ENCODE assay signal across 15 cellular contexts in genomic region chr14:101500681-101501080, GRCh38.
DNase-seq lines count a peak whose midpoint lies in the region; ATAC-seq and TF ChIP-seq lines count a peak whose summit lies in the region.
"Had no signal": no experiment of that assay in that cellular context is flagged by ENCODE, and none has a peak within 500 bp of the region (broad histone marks: within the 10 kb centered on the region; RNA-seq: fewer than 3 reads in every experiment).

No MANE protein-coding gene starts in this region.

- POLR2A ChIA-PET in activated B cell treated with CpG ODN at 0.5 μM for 24 hours (lab: Charles Lee): no interaction called here

- H3K4me3 Mint-ChIP-seq in activated naive CD4-positive, alpha-beta T cell treated with anti-CD3 and anti-CD28 coated beads, Interleukin-2, amount 10 ng/mL, durations not matched to agents 7 days and 5 days: no peak overlapping the region
- no peak overlapping the region for H3K4me3 Mint-ChIP-seq in activated naive CD4-positive, alpha-beta T cell treated with anti-CD3 and anti-CD28 coated beads for 36 hours
- H3K4me3 Mint-ChIP-seq in activated B cell treated with CpG ODN at 0.5 μM for 24 hours (no peak overlapping the region), endothelial cell (ENCODE audit: unreplicated experiment) (no peak overlapping the region)
- H3K4me3 Mint-ChIP-seq: B cell had no signal

- H3K9me3 Mint-ChIP-seq in activated naive CD4-positive, alpha-beta T cell treated with anti-CD3 and anti-CD28 coated beads, Interleukin-2, amount 10 ng/mL, durations not matched to agents 7 days and 5 days: no peaks in the 10 kb centered on the region
- H3K9me3 Mint-ChIP-seq in activated naive CD4-positive, alpha-beta T cell treated with anti-CD3 and anti-CD28 coated beads for 36 hours: no peaks in the 10 kb centered on the region
- H3K9me3 Mint-ChIP-seq in activated B cell treated with CpG ODN at 0.5 μM for 24 hours (no peaks in the 10 kb centered on the region), endothelial cell (ENCODE audit: unreplicated experiment) (no peaks in the 10 kb centered on the region)

- H3K27ac Mint-ChIP-seq in activated naive CD4-positive, alpha-beta T cell treated with anti-CD3 and anti-CD28 coated beads, Interleukin-2, amount 10 ng/mL, durations not matched to agents 7 days and 5 days: no peak overlapping the region
- no peak overlapping the region for H3K27ac Mint-ChIP-seq in activated naive CD4-positive, alpha-beta T cell treated with anti-CD3 and anti-CD28 coated beads for 36 hours
- H3K27ac Mint-ChIP-seq in activated B cell treated with CpG ODN at 0.5 μM for 24 hours (no peak overlapping the region), endothelial cell (ENCODE audit: unreplicated experiment) (no peak overlapping the region)
- H3K27ac Mint-ChIP-seq: B cell had no signal

- peak; percentile 8 for DNase-seq in activated naive CD4-positive, alpha-beta T cell treated with anti-CD3 and anti-CD28 coated beads, Interleukin-2, amount 10 ng/mL, durations not matched to agents 7 days and 5 days
- DNase-seq in activated naive CD4-positive, alpha-beta T cell treated with anti-CD3 and anti-CD28 coated beads for 36 hours: no peak
- peak; percentile 6 for DNase-seq in activated B cell treated with CpG ODN at 0.5 μM for 24 hours
- DNase-seq in left lung: peak; percentile 19 to 23
- DNase-seq in spleen: peak; percentile 39
- no peak for DNase-seq in endothelial cell (ENCODE audit: low spot score)
- no peak for DNase-seq in NCI-H2081 (lab: John Stamatoyannopoulos, UW)
- no peak for DNase-seq in HT-29 (ENCODE audit: low spot score)
- DNase-seq: 8988T, HCEC 1CT, KBM-7, NCI-H1105, NCI-H1694, SHP77 treated with DMSO at 0.1 percent for 48 hours had no signal

- TF ChIP-seq CTCF in activated B cell treated with CpG ODN at 0.5 μM for 24 hours (IDR thresholded peaks at IDR 0.05): no peak
- no peak for TF ChIP-seq CTCF in left lung (IDR thresholded peaks at IDR 0.05)
- no peak for TF ChIP-seq CTCF in spleen (IDR thresholded peaks at IDR 0.05 in 8 of 11, conservative IDR thresholded peaks at IDR 0.05 in 3 of 11)
- no peak for TF ChIP-seq CTCF in endothelial cell (IDR thresholded peaks at IDR 0.05; ENCODE audit: unreplicated experiment)

- WGBS in spleen, 5 donors: 72 to 85% (median 76%) methylated on average over 4 of the region's 4 CpGs

- intact Hi-C loops in activated naive CD4-positive, alpha-beta T cell treated with anti-CD3 and anti-CD28 coated beads for 36 hours (cut with micrococcal nuclease): no loop called here
- intact Hi-C loops in activated B cell treated with CpG ODN at 0.5 μM for 24 hours (cut with micrococcal nuclease) (no loop called here), left lung (cut with DNase I) (no loop called here), spleen (cut with DNase I; ENCODE audit: low total_unique reads) (no loop called here)

- no peaks in the 10 kb centered on the region for H3K9me3 ChIP-seq in left lung
- H3K9me3 ChIP-seq in spleen: peaks cover 0 to 14% (median 3%) of the 10 kb centered on the region in 8 donors

- no peaks in the 10 kb centered on the region for H3K4me1 Mint-ChIP-seq in activated naive CD4-positive, alpha-beta T cell treated with anti-CD3 and anti-CD28 coated beads, Interleukin-2, amount 10 ng/mL, durations not matched to agents 7 days and 5 days
- no peaks in the 10 kb centered on the region for H3K4me1 Mint-ChIP-seq in activated naive CD4-positive, alpha-beta T cell treated with anti-CD3 and anti-CD28 coated beads for 36 hours (ENCODE audit: low read depth)
- no peaks in the 10 kb centered on the region for H3K4me1 Mint-ChIP-seq in activated B cell treated with CpG ODN at 0.5 μM for 24 hours
- H3K4me1 Mint-ChIP-seq in endothelial cell (ENCODE audit: unreplicated experiment): no peaks in the 10 kb centered on the region
- H3K4me1 Mint-ChIP-seq: B cell had no signal

- no peak for ATAC-seq in activated B cell treated with CpG ODN at 0.5 μM for 24 hours (ENCODE audit: low read depth)
- no peak for ATAC-seq in left lung

- H3K27ac ChIP-seq in left lung (no peak overlapping the region), spleen (no peak overlapping the region)

- H3K27me3 ChIP-seq in left lung: peaks cover 0 to 36% of the 10 kb centered on the region in 2 donors
- H3K27me3 ChIP-seq in spleen (replicated peaks in 1 of 7): peaks cover 0 to 47% (median 0%) of the 10 kb centered on the region in 7 donors

- no peak overlapping the region for H3K4me3 ChIP-seq in left lung
- no peak overlapping the region for H3K4me3 ChIP-seq in spleen

- CTCF ChIA-PET in activated naive CD4-positive, alpha-beta T cell treated with anti-CD3 and anti-CD28 coated beads, Interleukin-2, amount 10 ng/mL, durations not matched to agents 7 days and 5 days (lab: Charles Lee): interaction anchor here (1.3 kb wide), 1 partner anchor 17 kb away, joined by 3 read pairs; no protein-coding TSS in a partner anchor
- CTCF ChIA-PET in activated naive CD4-positive, alpha-beta T cell treated with anti-CD3 and anti-CD28 coated beads for 36 hours (lab: Charles Lee): interaction anchor here (1.3 kb wide), 1 partner anchor 122 kb away, joined by 3 read pairs; no protein-coding TSS in a partner anchor
- CTCF ChIA-PET in activated B cell treated with CpG ODN at 0.5 μM for 24 hours (lab: Charles Lee): no interaction called here

- TF ChIP-seq POLR2A in spleen (IDR thresholded peaks at IDR 0.05): no peak

- H3K36me3 Mint-ChIP-seq in activated naive CD4-positive, alpha-beta T cell treated with anti-CD3 and anti-CD28 coated beads, Interleukin-2, amount 10 ng/mL, durations not matched to agents 7 days and 5 days: no peaks in the 10 kb centered on the region
- H3K36me3 Mint-ChIP-seq in activated naive CD4-positive, alpha-beta T cell treated with anti-CD3 and anti-CD28 coated beads for 36 hours (ENCODE audit: low read depth): no peaks in the 10 kb centered on the region
- no peaks in the 10 kb centered on the region for H3K36me3 Mint-ChIP-seq in activated B cell treated with CpG ODN at 0.5 μM for 24 hours (ENCODE audit: low read depth)
- no peaks in the 10 kb centered on the region for H3K36me3 Mint-ChIP-seq in endothelial cell (ENCODE audit: low read depth, unreplicated experiment)

- no peaks in the 10 kb centered on the region for H3K4me1 ChIP-seq in left lung
- no peaks in the 10 kb centered on the region for H3K4me1 ChIP-seq in spleen

- peaks cover 50% of the 10 kb centered on the region for H3K27me3 Mint-ChIP-seq in activated naive CD4-positive, alpha-beta T cell treated with anti-CD3 and anti-CD28 coated beads, Interleukin-2, amount 10 ng/mL, durations not matched to agents 7 days and 5 days
- H3K27me3 Mint-ChIP-seq in activated naive CD4-positive, alpha-beta T cell treated with anti-CD3 and anti-CD28 coated beads for 36 hours (ENCODE audit: low read depth): peaks cover 24% of the 10 kb centered on the region
- H3K27me3 Mint-ChIP-seq in activated B cell treated with CpG ODN at 0.5 μM for 24 hours: peaks cover 5% of the 10 kb centered on the region
- H3K27me3 Mint-ChIP-seq in endothelial cell (ENCODE audit: unreplicated experiment): peaks cover 5% of the 10 kb centered on the region

- H3K36me3 ChIP-seq in left lung (no peaks in the 10 kb centered on the region), spleen (no peaks in the 10 kb centered on the region)

Comparison
In these comparisons a context has a peak if more than half of its experiments do, and no peak if none do; other contexts are left out.
1. DNase-seq: peak in activated naive CD4-positive, alpha-beta T cell treated with anti-CD3 and anti-CD28 coated beads, Interleukin-2, amount 10 ng/mL, durations not matched to agents 7 days and 5 days (single experiment), activated B cell treated with CpG ODN at 0.5 μM for 24 hours (single experiment), left lung (2 of 2) and spleen (single experiment); none in activated naive CD4-positive, alpha-beta T cell treated with anti-CD3 and anti-CD28 coated beads for 36 hours (single experiment), endothelial cell (single experiment), NCI-H2081 (0 of 2) and HT-29 (single experiment).